In the genomic region with DNA sequence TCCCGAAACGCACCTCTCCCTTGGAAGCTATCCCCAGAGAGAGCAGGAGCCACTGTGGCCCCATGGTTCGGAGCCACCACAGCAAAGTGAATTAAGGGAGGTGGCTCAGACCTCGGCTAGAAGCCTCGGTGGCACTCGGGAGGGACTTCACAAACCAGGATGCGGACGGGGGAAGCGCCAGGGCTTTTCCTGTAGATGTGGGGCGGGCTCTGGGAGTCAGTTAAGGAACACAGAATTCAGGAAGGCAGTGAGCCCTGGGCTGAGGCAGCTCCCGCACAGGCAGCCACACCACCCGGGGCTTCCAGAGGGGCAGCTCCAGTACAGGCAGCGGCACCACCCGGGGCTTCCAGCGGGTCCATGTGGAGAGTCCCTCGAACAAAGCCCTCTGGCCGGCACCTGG, we compare ENCODE assay signal across 23 cellular contexts. TPM values are rescaled to one million over a fixed set of nuclear protein-coding genes. Genes with fewer than 3 reads are reported as not detected.
DNase-seq lines count a peak whose midpoint lies in the region; ATAC-seq, FAIRE-seq and TF ChIP-seq lines count a peak whose summit lies in the region.
"Had no signal": no experiment of that assay in that cellular context is flagged by ENCODE, and none has a peak within 500 bp of the region (broad histone marks: within the 10 kb centered on the region; RNA-seq: fewer than 3 reads in every experiment).

No MANE protein-coding gene starts in this region.

- H3K9me3 ChIP-seq in lower lobe of right lung = no peaks in the 10 kb centered on the region
- H3K9me3 ChIP-seq: BLaER1 treated with 17β-estradiol and CSF1 and Interleukin-3, amounts not matched to agents 10 nM and 100 nM; HAP-1 had no signal

- H3K27me3 Mint-ChIP-seq in activated CD8-positive, alpha-beta T cell treated with anti-CD3 and anti-CD28 coated beads for 36 hours = peaks cover 3% of the 10 kb centered on the region
- no peaks in the 10 kb centered on the region for H3K27me3 Mint-ChIP-seq in activated CD8-positive, alpha-beta T cell treated with anti-CD3 and anti-CD28 coated beads, Interleukin-2, amount 10 ng/mL, durations not matched to agents 7 days and 5 days (ENCODE audit: low read depth)

- no peak overlapping the region for H3K27ac ChIP-seq in lower lobe of right lung
- H3K27ac ChIP-seq: BLaER1 treated with 17β-estradiol and CSF1 and Interleukin-3, amounts not matched to agents 10 nM and 100 nM; PC-9 had no signal

- H3K4me3 Mint-ChIP-seq in activated CD8-positive, alpha-beta T cell treated with anti-CD3 and anti-CD28 coated beads for 36 hours = no peak overlapping the region
- no peak overlapping the region for H3K4me3 Mint-ChIP-seq in activated CD8-positive, alpha-beta T cell treated with anti-CD3 and anti-CD28 coated beads, Interleukin-2, amount 10 ng/mL, durations not matched to agents 7 days and 5 days
- H3K4me3 Mint-ChIP-seq: IgD-negative memory B cell had no signal

- ATAC-seq in activated CD8-positive, alpha-beta T cell treated with anti-CD3 and anti-CD28 coated beads for 36 hours = no peak
- no peak for ATAC-seq in activated CD8-positive, alpha-beta T cell treated with anti-CD3 and anti-CD28 coated beads, Interleukin-2, amount 10 ng/mL, durations not matched to agents 7 days and 5 days
- ATAC-seq in lower lobe of right lung (no peak), GM19452 (IDR thresholded peaks at IDR 0.05; ENCODE audit: unreplicated experiment) (no peak)
- ATAC-seq: GM12878 had no signal

- H3K27ac Mint-ChIP-seq in activated CD8-positive, alpha-beta T cell treated with anti-CD3 and anti-CD28 coated beads for 36 hours = no peak overlapping the region
- H3K27ac Mint-ChIP-seq in activated CD8-positive, alpha-beta T cell treated with anti-CD3 and anti-CD28 coated beads, Interleukin-2, amount 10 ng/mL, durations not matched to agents 7 days and 5 days = no peak overlapping the region
- H3K27ac Mint-ChIP-seq: IgD-negative memory B cell had no signal

- no peak overlapping the region for H3K4me3 ChIP-seq in lower lobe of right lung
- H3K4me3 ChIP-seq: BLaER1 treated with 17β-estradiol and CSF1 and Interleukin-3, amounts not matched to agents 10 nM and 100 nM; GM12878; HAP-1; PC-9 had no signal

- peaks cover 26% of the 10 kb centered on the region for H3K27me3 ChIP-seq in lower lobe of right lung (ENCODE audit: low read depth)

- CTCF ChIA-PET in activated CD8-positive, alpha-beta T cell treated with anti-CD3 and anti-CD28 coated beads for 36 hours (lab: Charles Lee) = interaction anchor here (2.9 kb wide), 1 partner anchor 12 kb away, joined by 13 read pairs; no protein-coding TSS in a partner anchor
- CTCF ChIA-PET in activated CD8-positive, alpha-beta T cell treated with anti-CD3 and anti-CD28 coated beads, Interleukin-2, amount 10 ng/mL, durations not matched to agents 7 days and 5 days (lab: Charles Lee) = no interaction called here

- H3K4me1 Mint-ChIP-seq in activated CD8-positive, alpha-beta T cell treated with anti-CD3 and anti-CD28 coated beads for 36 hours (ENCODE audit: low read depth) = peaks cover 2% of the 10 kb centered on the region
- H3K4me1 Mint-ChIP-seq in activated CD8-positive, alpha-beta T cell treated with anti-CD3 and anti-CD28 coated beads, Interleukin-2, amount 10 ng/mL, durations not matched to agents 7 days and 5 days (ENCODE audit: low read depth) = no peaks in the 10 kb centered on the region
- H3K4me1 Mint-ChIP-seq: IgD-negative memory B cell had no signal

- FAIRE-seq in H54 (lab: Jason Lieb, UNC) = no peak
- FAIRE-seq: GM12878, GM18507 had no signal

- intact Hi-C loops in activated CD8-positive, alpha-beta T cell treated with anti-CD3 and anti-CD28 coated beads for 36 hours (cut with micrococcal nuclease) = loop anchor here (5.0 kb wide), 1 partner anchor 257 kb away; no protein-coding TSS in a partner anchor
- intact Hi-C loops in lower lobe of right lung (cut with DNase I) = loop anchor here (10.0 kb wide), 1 partner anchor 259 kb away; no protein-coding TSS in a partner anchor

- no peak for TF ChIP-seq POLR2A in H54 (IDR thresholded peaks at IDR 0.05; ENCODE audit: low read depth, low read length)

- no peak for TF ChIP-seq CTCF in activated CD8-positive, alpha-beta T cell treated with anti-CD3 and anti-CD28 coated beads for 36 hours (IDR thresholded peaks at IDR 0.05)
- no peak for TF ChIP-seq CTCF in lower lobe of right lung (IDR thresholded peaks at IDR 0.05)

- POLR2A ChIA-PET in activated CD8-positive, alpha-beta T cell treated with anti-CD3 and anti-CD28 coated beads for 36 hours (lab: Charles Lee) = no interaction called here
- POLR2A ChIA-PET in activated CD8-positive, alpha-beta T cell treated with anti-CD3 and anti-CD28 coated beads, Interleukin-2, amount 10 ng/mL, durations not matched to agents 7 days and 5 days (lab: Charles Lee) = no interaction called here

- peak; percentile 0 for DNase-seq in activated CD8-positive, alpha-beta T cell treated with anti-CD3 and anti-CD28 coated beads for 36 hours
- no peak for DNase-seq in activated CD8-positive, alpha-beta T cell treated with anti-CD3 and anti-CD28 coated beads, Interleukin-2, amount 10 ng/mL, durations not matched to agents 7 days and 5 days
- peak; percentile 1 for DNase-seq in stimulated activated CD4-positive, alpha-beta T cell treated with anti-CD3 and anti-CD28 coated beads, Interleukin-1b, Interleukin-23, amount 100 ng/mL, for 48 hours
- no peak for DNase-seq in stimulated activated CD4-positive, alpha-beta T cell treated with anti-CD3 and anti-CD28 coated beads, Interleukin-4, amount 100 ng/mL, for 1 hour
- DNase-seq in lower lobe of right lung = peak; percentile 41
- DNase-seq in activated T-cell treated with anti-CD3 and anti-CD28 coated beads for 4 hours = no peak
- no peak for DNase-seq in H54 (ENCODE audit: insufficient read length, low spot score)
- DNase-seq: DND-41, GDM1, Kasumi-1, MM.1S, NCI-H1092 treated with DMSO at 0.1 percent for 48 hours, NCI-H2081 treated with DMSO at 0.1 percent for 48 hours, NCI-H510A, NCI-H82, PC-9 had no signal

- no peaks in the 10 kb centered on the region for H3K9me3 Mint-ChIP-seq in activated CD8-positive, alpha-beta T cell treated with anti-CD3 and anti-CD28 coated beads for 36 hours
- H3K9me3 Mint-ChIP-seq in activated CD8-positive, alpha-beta T cell treated with anti-CD3 and anti-CD28 coated beads, Interleukin-2, amount 10 ng/mL, durations not matched to agents 7 days and 5 days (ENCODE audit: insufficient read depth) = no peaks in the 10 kb centered on the region
- H3K9me3 Mint-ChIP-seq: IgD-negative memory B cell had no signal

- no peaks in the 10 kb centered on the region for H3K36me3 ChIP-seq in lower lobe of right lung
- H3K36me3 ChIP-seq: BLaER1 treated with 17β-estradiol and CSF1 and Interleukin-3, amounts not matched to agents 10 nM and 100 nM; HAP-1 had no signal

- H3K4me1 ChIP-seq in lower lobe of right lung = no peaks in the 10 kb centered on the region
- H3K4me1 ChIP-seq: HAP-1 had no signal

- H3K36me3 Mint-ChIP-seq in activated CD8-positive, alpha-beta T cell treated with anti-CD3 and anti-CD28 coated beads for 36 hours (ENCODE audit: low read depth) = no peaks in the 10 kb centered on the region
- no peaks in the 10 kb centered on the region for H3K36me3 Mint-ChIP-seq in activated CD8-positive, alpha-beta T cell treated with anti-CD3 and anti-CD28 coated beads, Interleukin-2, amount 10 ng/mL, durations not matched to agents 7 days and 5 days (ENCODE audit: low read depth)
- H3K36me3 Mint-ChIP-seq: IgD-negative memory B cell had no signal

RNA-seq across cellular contexts. Expression of a gene that starts 42.7 kb away (rescaled TPM):
- total RNA-seq in activated CD8-positive, alpha-beta T cell treated with anti-CD3 and anti-CD28 coated beads for 36 hours = 10 to 100 TPM; 20.9 to 23.2 TPM
- 1 to 10 TPM; 1.2 to 2.2 TPM for total RNA-seq in activated CD8-positive, alpha-beta T cell treated with anti-CD3 and anti-CD28 coated beads, Interleukin-2, amount 10 ng/mL, durations not matched to agents 7 days and 5 days
- total RNA-seq in lower lobe of right lung = 2.1 TPM
- total RNA-seq: HT1080 had no signal

Comparison
In these comparisons a context has a peak if more than half of its experiments do, and no peak if none do; other contexts are left out.
1. DNase-seq: peak in activated CD8-positive, alpha-beta T cell treated with anti-CD3 and anti-CD28 coated beads for 36 hours (single experiment), stimulated activated CD4-positive, alpha-beta T cell treated with anti-CD3 and anti-CD28 coated beads, Interleukin-1b, Interleukin-23, amount 100 ng/mL, for 48 hours (single experiment) and lower lobe of right lung (single experiment); none in activated CD8-positive, alpha-beta T cell treated with anti-CD3 and anti-CD28 coated beads, Interleukin-2, amount 10 ng/mL, durations not matched to agents 7 days and 5 days (single experiment), stimulated activated CD4-positive, alpha-beta T cell treated with anti-CD3 and anti-CD28 coated beads, Interleukin-4, amount 100 ng/mL, for 1 hour (single experiment), activated T-cell treated with anti-CD3 and anti-CD28 coated beads for 4 hours (single experiment) and H54 (single experiment).